Comparison of ENCODE assay signal across 20 cellular contexts in genomic region chr7:129917934-129918333, GRCh38.
"Had no signal": no experiment of that assay in that cellular context is flagged by ENCODE, and none has a peak within 500 bp of the region (broad histone marks: within the 10 kb centered on the region; RNA-seq: fewer than 3 reads in every experiment).

No MANE protein-coding gene starts in this region.

- H3K9me3 ChIP-seq: ascending aorta, ovary, right lobe of liver, stomach, thoracic aorta had no signal

- H3K9me3 Mint-ChIP-seq: activated naive CD4-positive, alpha-beta T cell treated with anti-CD3 and anti-CD28 coated beads for 36 hours; activated T-cell treated with anti-CD3 and anti-CD28 coated beads, Interleukin-2, amount 50 U/mL, for 4 hours; dendritic cell treated with granulocyte-macrophage colony-stimulating factor and Interleukin-4, amounts not matched to agents 40 ng/mL and 50 ng/mL, for 4 days; stimulated activated effector memory CD8-positive, alpha-beta T cell treated with anti-CD3 and anti-CD28 coated beads, Interleukin-12 subunit alpha, Interleukin-12 subunit beta, amount 100 ng/mL, for 72 hours had no signal

- H3K36me3 ChIP-seq: ovary, right lobe of liver had no signal

- H3K27ac ChIP-seq: hepatocyte, ovary, right lobe of liver, stomach had no signal

- H3K4me3 ChIP-seq: ascending aorta, hepatocyte, lung, ovary, right lobe of liver, smooth muscle cell, stomach, thoracic aorta had no signal

- H3K4me2 ChIP-seq: hepatocyte, smooth muscle cell had no signal

- DNase-seq: activated CD4-positive, alpha-beta T cell treated with anti-CD3 and anti-CD28 coated beads, Interleukin-2, amount 50 U/mL, for 1 hour; activated CD4-positive, CD25-positive, alpha-beta regulatory T cell treated with anti-CD3 and anti-CD28 coated beads, Interleukin-2, amount 50 U/mL, for 72 hours; activated CD8-positive, alpha-beta memory T cell treated with anti-CD3 and anti-CD28 coated beads, Interleukin-2, amount 50 U/mL, for 4 hours; activated naive CD4-positive, alpha-beta T cell treated with anti-CD3 and anti-CD28 coated beads for 36 hours; activated T-cell treated with anti-CD3 and anti-CD28 coated beads, Interleukin-2, amount 50 U/mL, for 4 hours; effector CD8-positive, alpha-beta T cell; left colon; ovary; right lobe of liver; stimulated activated CD4-positive, alpha-beta T cell treated with anti-CD3 and anti-CD28 coated beads, Interleukin-4, amount 100 ng/mL, for 1 hour; stomach; T1000 had no signal

- ATAC-seq: activated T-cell treated with anti-CD3 and anti-CD28 coated beads, Interleukin-2, amount 50 U/mL, for 4 hours; left colon; stimulated activated effector memory CD8-positive, alpha-beta T cell treated with anti-CD3 and anti-CD28 coated beads, Interleukin-12 subunit alpha, Interleukin-12 subunit beta, amount 100 ng/mL, for 72 hours had no signal

- H3K4me3 Mint-ChIP-seq: activated naive CD4-positive, alpha-beta T cell treated with anti-CD3 and anti-CD28 coated beads for 36 hours; activated T-cell treated with anti-CD3 and anti-CD28 coated beads, Interleukin-2, amount 50 U/mL, for 4 hours; dendritic cell treated with granulocyte-macrophage colony-stimulating factor and Interleukin-4, amounts not matched to agents 40 ng/mL and 50 ng/mL, for 4 days; stimulated activated effector memory CD8-positive, alpha-beta T cell treated with anti-CD3 and anti-CD28 coated beads, Interleukin-12 subunit alpha, Interleukin-12 subunit beta, amount 100 ng/mL, for 72 hours had no signal

- H3K27me3 ChIP-seq: ascending aorta, hepatocyte, ovary, right lobe of liver, stomach had no signal

- H3K27me3 Mint-ChIP-seq: dendritic cell treated with granulocyte-macrophage colony-stimulating factor and Interleukin-4, amounts not matched to agents 40 ng/mL and 50 ng/mL, for 4 days had no signal

- H2AFZ ChIP-seq: hepatocyte had no signal

- H3K27ac Mint-ChIP-seq: activated naive CD4-positive, alpha-beta T cell treated with anti-CD3 and anti-CD28 coated beads for 36 hours; dendritic cell treated with granulocyte-macrophage colony-stimulating factor and Interleukin-4, amounts not matched to agents 40 ng/mL and 50 ng/mL, for 4 days had no signal

- FAIRE-seq: bronchial epithelial cell had no signal
